ENCODE assay signal across 1 cellular context in genomic region chr7:124996778-124997177, GRCh38.
TF ChIP-seq lines count a peak whose summit lies in the region.

No MANE protein-coding gene starts in this region.

TF ChIP-seq in HepG2, 621 proteins besides CTCF, POLR2A, EP300 and RAD21:
- TF ChIP-seq ZNF709 (CRISPR knock-in tag; IDR thresholded peaks at IDR 0.05) (no peak), TFAP4 (IDR thresholded peaks at IDR 0.05; ENCODE audit: borderline replicate concordance, low read depth) (no peak)
